ENCODE assay signal across 1 cellular context in genomic region chr6:34392497-34393190, GRCh38.
TF ChIP-seq lines count a peak whose summit lies in the region.

Gene NUDT3, minus strand, starts transcription at chr6:34392669. Its CDS starts 307 bp downstream, at chr6:34392362.

TF ChIP-seq in K562, 482 proteins besides CTCF, POLR2A, EP300 and RAD21 (continued from another document and continues in another):
- peak; percentile 86 for TF ChIP-seq GMEB1 (CRISPR knock-in tag; IDR thresholded peaks at IDR 0.05)
- no peak for TF ChIP-seq RBM34 (IDR thresholded peaks at IDR 0.05; ENCODE audit: borderline replicate concordance, insufficient read depth, low read length)
- TF ChIP-seq, protein P1, sequence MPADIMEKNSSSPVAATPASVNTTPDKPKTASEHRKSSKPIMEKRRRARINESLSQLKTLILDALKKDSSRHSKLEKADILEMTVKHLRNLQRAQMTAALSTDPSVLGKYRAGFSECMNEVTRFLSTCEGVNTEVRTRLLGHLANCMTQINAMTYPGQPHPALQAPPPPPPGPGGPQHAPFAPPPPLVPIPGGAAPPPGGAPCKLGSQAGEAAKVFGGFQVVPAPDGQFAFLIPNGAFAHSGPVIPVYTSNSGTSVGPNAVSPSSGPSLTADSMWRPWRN (IDR thresholded peaks at IDR 0.05; ENCODE audit: low read depth), result 0 out of 2 replicates have a peak, but pooled peaks have one; percentile 50
- TF ChIP-seq HDAC2 (IDR thresholded peaks at IDR 0.05), result peak; percentile 89
- TF ChIP-seq YY1 (IDR thresholded peaks at IDR 0.05; ENCODE audit: borderline replicate concordance in 1 of 3, control insufficient read depth in 1 of 3, extremely low read depth in 1 of 3, insufficient read depth in 3 of 3, insufficient read length in 1 of 3, insufficient replicate concordance in 2 of 3, low read depth in 1 of 3, low read length in 2 of 3), result peak; percentile 91 to 99 (median 98)
- no peak for TF ChIP-seq RBM17 (IDR thresholded peaks at IDR 0.05; ENCODE audit: borderline replicate concordance, low read depth, low read length)
- TF ChIP-seq, protein P2, sequence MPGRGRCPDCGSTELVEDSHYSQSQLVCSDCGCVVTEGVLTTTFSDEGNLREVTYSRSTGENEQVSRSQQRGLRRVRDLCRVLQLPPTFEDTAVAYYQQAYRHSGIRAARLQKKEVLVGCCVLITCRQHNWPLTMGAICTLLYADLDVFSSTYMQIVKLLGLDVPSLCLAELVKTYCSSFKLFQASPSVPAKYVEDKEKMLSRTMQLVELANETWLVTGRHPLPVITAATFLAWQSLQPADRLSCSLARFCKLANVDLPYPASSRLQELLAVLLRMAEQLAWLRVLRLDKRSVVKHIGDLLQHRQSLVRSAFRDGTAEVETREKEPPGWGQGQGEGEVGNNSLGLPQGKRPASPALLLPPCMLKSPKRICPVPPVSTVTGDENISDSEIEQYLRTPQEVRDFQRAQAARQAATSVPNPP (IDR thresholded peaks at IDR 0.05; ENCODE audit: borderline replicate concordance, insufficient read depth, insufficient read length), result no peak
- TF ChIP-seq RBM25 (IDR thresholded peaks at IDR 0.05; ENCODE audit: low read depth, low read length, severe bottlenecking), result no peak
- peak; percentile 61 for TF ChIP-seq HCFC1 (IDR thresholded peaks at IDR 0.05; ENCODE audit: low read depth, low read length)
- peak; percentile 61; the same call in 1 of the 2 replicates for TF ChIP-seq RNF2 (IDR thresholded peaks at IDR 0.05)
- no peak for TF ChIP-seq ZFP30 (CRISPR knock-in tag; IDR thresholded peaks at IDR 0.05; ENCODE audit: borderline replicate concordance)
- no peak for TF ChIP-seq YBX1 (IDR thresholded peaks at IDR 0.05)
- TF ChIP-seq, protein P3, sequence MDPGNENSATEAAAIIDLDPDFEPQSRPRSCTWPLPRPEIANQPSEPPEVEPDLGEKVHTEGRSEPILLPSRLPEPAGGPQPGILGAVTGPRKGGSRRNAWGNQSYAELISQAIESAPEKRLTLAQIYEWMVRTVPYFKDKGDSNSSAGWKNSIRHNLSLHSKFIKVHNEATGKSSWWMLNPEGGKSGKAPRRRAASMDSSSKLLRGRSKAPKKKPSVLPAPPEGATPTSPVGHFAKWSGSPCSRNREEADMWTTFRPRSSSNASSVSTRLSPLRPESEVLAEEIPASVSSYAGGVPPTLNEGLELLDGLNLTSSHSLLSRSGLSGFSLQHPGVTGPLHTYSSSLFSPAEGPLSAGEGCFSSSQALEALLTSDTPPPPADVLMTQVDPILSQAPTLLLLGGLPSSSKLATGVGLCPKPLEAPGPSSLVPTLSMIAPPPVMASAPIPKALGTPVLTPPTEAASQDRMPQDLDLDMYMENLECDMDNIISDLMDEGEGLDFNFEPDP (CRISPR knock-in tag; IDR thresholded peaks at IDR 0.05), result no peak
- peak; percentile 91 for TF ChIP-seq KDM5B (IDR thresholded peaks at IDR 0.05; ENCODE audit: insufficient replicate concordance, low read depth, low read length)
- peak; percentile 76; the same call in 1 of the 2 replicates for TF ChIP-seq HLTF (IDR thresholded peaks at IDR 0.05)
- no peak for TF ChIP-seq NCOR1 (IDR thresholded peaks at IDR 0.05)
- TF ChIP-seq CBX8 (IDR thresholded peaks at IDR 0.05; ENCODE audit: borderline replicate concordance, extremely low read depth, low read depth, low read length, poor library complexity, severe bottlenecking), result no peak
- no peak for TF ChIP-seq PTRF (tag; IDR thresholded peaks at IDR 0.05)
- TF ChIP-seq ZNF707 (CRISPR knock-in tag; conservative IDR thresholded peaks at IDR 0.05), result no peak
- TF ChIP-seq FOXK1 (CRISPR knock-in tag; IDR thresholded peaks at IDR 0.05; ENCODE audit: borderline replicate concordance), result peak; percentile 64; the same call in 1 of the 2 replicates
- TF ChIP-seq BDP1 (IDR thresholded peaks at IDR 0.05; ENCODE audit: insufficient read depth, insufficient read length), result no peak
- TF ChIP-seq ESRRA (IDR thresholded peaks at IDR 0.05; ENCODE audit: borderline replicate concordance, low read depth), result peak; percentile 100
- peak; percentile 41 to 63; a peak in 3 of 4 replicates for TF ChIP-seq MLLT1 (IDR thresholded peaks at IDR 0.05)
- no peak for TF ChIP-seq TRIM25 (IDR thresholded peaks at IDR 0.05; ENCODE audit: borderline replicate concordance)
- no peak for TF ChIP-seq PRMT5 (CRISPR knock-in tag; IDR thresholded peaks at IDR 0.05)
- TF ChIP-seq, protein P4, sequence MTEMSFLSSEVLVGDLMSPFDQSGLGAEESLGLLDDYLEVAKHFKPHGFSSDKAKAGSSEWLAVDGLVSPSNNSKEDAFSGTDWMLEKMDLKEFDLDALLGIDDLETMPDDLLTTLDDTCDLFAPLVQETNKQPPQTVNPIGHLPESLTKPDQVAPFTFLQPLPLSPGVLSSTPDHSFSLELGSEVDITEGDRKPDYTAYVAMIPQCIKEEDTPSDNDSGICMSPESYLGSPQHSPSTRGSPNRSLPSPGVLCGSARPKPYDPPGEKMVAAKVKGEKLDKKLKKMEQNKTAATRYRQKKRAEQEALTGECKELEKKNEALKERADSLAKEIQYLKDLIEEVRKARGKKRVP (CRISPR knock-in tag; IDR thresholded peaks at IDR 0.05), result no peak
- TF ChIP-seq, protein P5, sequence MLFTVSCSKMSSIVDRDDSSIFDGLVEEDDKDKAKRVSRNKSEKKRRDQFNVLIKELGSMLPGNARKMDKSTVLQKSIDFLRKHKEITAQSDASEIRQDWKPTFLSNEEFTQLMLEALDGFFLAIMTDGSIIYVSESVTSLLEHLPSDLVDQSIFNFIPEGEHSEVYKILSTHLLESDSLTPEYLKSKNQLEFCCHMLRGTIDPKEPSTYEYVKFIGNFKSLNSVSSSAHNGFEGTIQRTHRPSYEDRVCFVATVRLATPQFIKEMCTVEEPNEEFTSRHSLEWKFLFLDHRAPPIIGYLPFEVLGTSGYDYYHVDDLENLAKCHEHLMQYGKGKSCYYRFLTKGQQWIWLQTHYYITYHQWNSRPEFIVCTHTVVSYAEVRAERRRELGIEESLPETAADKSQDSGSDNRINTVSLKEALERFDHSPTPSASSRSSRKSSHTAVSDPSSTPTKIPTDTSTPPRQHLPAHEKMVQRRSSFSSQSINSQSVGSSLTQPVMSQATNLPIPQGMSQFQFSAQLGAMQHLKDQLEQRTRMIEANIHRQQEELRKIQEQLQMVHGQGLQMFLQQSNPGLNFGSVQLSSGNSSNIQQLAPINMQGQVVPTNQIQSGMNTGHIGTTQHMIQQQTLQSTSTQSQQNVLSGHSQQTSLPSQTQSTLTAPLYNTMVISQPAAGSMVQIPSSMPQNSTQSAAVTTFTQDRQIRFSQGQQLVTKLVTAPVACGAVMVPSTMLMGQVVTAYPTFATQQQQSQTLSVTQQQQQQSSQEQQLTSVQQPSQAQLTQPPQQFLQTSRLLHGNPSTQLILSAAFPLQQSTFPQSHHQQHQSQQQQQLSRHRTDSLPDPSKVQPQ (CRISPR knock-in tag; IDR thresholded peaks at IDR 0.05; ENCODE audit: borderline replicate concordance), result 0 out of 2 replicates have a peak, but pooled peaks have one; percentile 5
- TF ChIP-seq CGGBP1 (CRISPR knock-in tag; IDR thresholded peaks at IDR 0.05), result 0 out of 2 replicates have a peak, but pooled peaks have one; percentile 28
- TF ChIP-seq, protein P6, sequence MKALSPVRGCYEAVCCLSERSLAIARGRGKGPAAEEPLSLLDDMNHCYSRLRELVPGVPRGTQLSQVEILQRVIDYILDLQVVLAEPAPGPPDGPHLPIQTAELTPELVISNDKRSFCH (CRISPR knock-in tag; IDR thresholded peaks at IDR 0.05), result no peak
- TF ChIP-seq, protein P6 (tag; IDR thresholded peaks at IDR 0.05), result peak; percentile 65; the same call in 1 of the 2 replicates
- TF ChIP-seq EWSR1 (IDR thresholded peaks at IDR 0.05; ENCODE audit: borderline replicate concordance, low read depth, partially characterized antibody), result no peak
- TF ChIP-seq FOXJ3 (CRISPR knock-in tag; IDR thresholded peaks at IDR 0.05), result no peak
- TF ChIP-seq, protein P7, sequence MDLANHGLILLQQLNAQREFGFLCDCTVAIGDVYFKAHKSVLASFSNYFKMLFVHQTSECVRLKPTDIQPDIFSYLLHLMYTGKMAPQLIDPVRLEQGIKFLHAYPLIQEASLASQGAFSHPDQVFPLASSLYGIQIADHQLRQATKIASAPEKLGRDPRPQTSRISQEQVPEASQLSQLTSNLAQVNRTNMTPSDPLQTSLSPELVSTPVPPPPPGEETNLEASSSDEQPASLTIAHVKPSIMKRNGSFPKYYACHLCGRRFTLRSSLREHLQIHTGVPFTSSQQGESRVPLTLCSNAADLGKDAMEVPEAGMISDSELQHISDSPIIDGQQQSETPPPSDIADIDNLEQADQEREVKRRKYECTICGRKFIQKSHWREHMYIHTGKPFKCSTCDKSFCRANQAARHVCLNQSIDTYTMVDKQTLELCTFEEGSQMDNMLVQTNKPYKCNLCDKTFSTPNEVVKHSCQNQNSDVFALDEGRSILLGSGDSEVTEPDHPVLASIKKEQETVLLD (IDR thresholded peaks at IDR 0.05), result peak; percentile 63; the same call in 1 of the 2 replicates
- peak; percentile 19 to 97; a peak in 2 of 4 replicates for TF ChIP-seq TBL1XR1 (IDR thresholded peaks at IDR 0.05; ENCODE audit: low read length in 2 of 2)
- TF ChIP-seq NKRF (IDR thresholded peaks at IDR 0.05; ENCODE audit: borderline replicate concordance), result peak; percentile 57; the same call in 1 of the 2 replicates
- peak; percentile 79 for TF ChIP-seq SETDB1 (IDR thresholded peaks at IDR 0.05; ENCODE audit: low read length)
- TF ChIP-seq NBN (IDR thresholded peaks at IDR 0.05; ENCODE audit: low read depth), result peak; percentile 63; the same call in 1 of the 2 replicates
- TF ChIP-seq ZNF668 (CRISPR knock-in tag; IDR thresholded peaks at IDR 0.05), result 0 out of 2 replicates have a peak, but pooled peaks have one; percentile 37
- TF ChIP-seq MTA1 (IDR thresholded peaks at IDR 0.05; ENCODE audit: borderline replicate concordance), result peak; percentile 89
- no peak for TF ChIP-seq NFRKB (IDR thresholded peaks at IDR 0.05; ENCODE audit: low read depth)
